20 cellular contexts compared by ENCODE assay signal in genomic region chr7:69638674-69639073, GRCh38.
"Had no signal": no experiment of that assay in that cellular context is flagged by ENCODE, and none has a peak within 500 bp of the region (broad histone marks: within the 10 kb centered on the region; RNA-seq: fewer than 3 reads in every experiment).

No MANE protein-coding gene starts in this region.

- DNase-seq: activated CD4-positive, alpha-beta T cell treated with anti-CD3 and anti-CD28 coated beads for 4 hours; activated CD8-positive, alpha-beta memory T cell treated with anti-CD3 and anti-CD28 coated beads, Interleukin-2, amount 50 U/mL, for 48 hours; activated CD8-positive, alpha-beta T cell treated with anti-CD3 and anti-CD28 coated beads for 36 hours; activated naive CD4-positive, alpha-beta T cell treated with anti-CD3 and anti-CD28 coated beads, Interleukin-2, amount 50 U/mL, for 16 hours; activated naive CD8-positive, alpha-beta T cell treated with anti-CD3 and anti-CD28 coated beads, Interleukin-2, amount 10 ng/mL, durations not matched to agents 7 days and 5 days; activated T-cell treated with anti-CD3 and anti-CD28 coated beads, Interleukin-2, amount 50 U/mL, for 1 hour; adrenal gland; anterior cingulate cortex; cerebellar nuclear complex; NCI-H1092 treated with DMSO at 0.1 percent for 48 hours; NCI-H1417 treated with DMSO at 0.1 percent for 48 hours; NCI-H2081; NCI-H524 treated with DMSO at 0.1 percent for 48 hours; NCI-H82; NK-92 treated with Interleukin-12 subunit alpha and Interleukin-12 subunit beta, amount 100 ng/mL, for 24 hours; Peyer's patch; Right ventricle myocardium superior; SJCRH30; SK-N-SH; T-helper 1 cell had no signal

- ATAC-seq: activated CD8-positive, alpha-beta T cell treated with anti-CD3 and anti-CD28 coated beads for 36 hours had no signal
